Comparison of ENCODE assay signal across 11 cellular contexts in genomic region chr5:100790170-100790665, GRCh38.
DNase-seq lines count a peak whose midpoint lies in the region; ATAC-seq and TF ChIP-seq lines count a peak whose summit lies in the region.
"Had no signal": no experiment of that assay in that cellular context is flagged by ENCODE, and none has a peak within 500 bp of the region (broad histone marks: within the 10 kb centered on the region; RNA-seq: fewer than 3 reads in every experiment).

No MANE protein-coding gene starts in this region.

- peak; percentile 81 for ATAC-seq in GM21423 (IDR thresholded peaks at IDR 0.05; ENCODE audit: unreplicated experiment)

- H3K4me3 ChIP-seq in HUES64 (ENCODE audit: low read length) = 0 out of 2 replicates have a peak overlapping the region, but pooled peaks have one; percentile 6
- H3K4me3 ChIP-seq: heart left ventricle had no signal

- no peaks in the 10 kb centered on the region for H3K27me3 ChIP-seq in HUES64 (ENCODE audit: insufficient read depth, low read length)
- H3K27me3 ChIP-seq: heart left ventricle had no signal

- peak; percentile 27; the same call in 1 of the 2 replicates for TF ChIP-seq CTCF in C4-2B (conservative IDR thresholded peaks at IDR 0.05)

- no peak overlapping the region for H3K9ac ChIP-seq in HUES64 (ENCODE audit: low read depth, low read length)

- H3K9me3 ChIP-seq in HUES64 (ENCODE audit: insufficient read depth, low read depth, low read length) = peaks cover 13% of the 10 kb centered on the region; the same call in 1 of the 2 replicates

- DNase-seq in erythroblast (lab: John Stamatoyannopoulos, UW) (peak; percentile 18 to 36), NCI-H1105 treated with DMSO at 0.1 percent for 48 hours (lab: John Stamatoyannopoulos, UW) (no peak), NCI-H82 treated with DMSO at 0.1 percent for 48 hours (lab: John Stamatoyannopoulos, UW; ENCODE audit: unreplicated experiment) (no peak), NCI-H128 (lab: John Stamatoyannopoulos, UW; ENCODE audit: unreplicated experiment) (no peak)
- DNase-seq in stimulated activated CD4-positive, alpha-beta T cell treated with anti-CD3 and anti-CD28 coated beads, Interleukin-4, amount 100 ng/mL, for 24 hours = no peak
- DNase-seq: DMS53; heart left ventricle; stimulated activated CD8-positive, alpha-beta memory T cell treated with anti-CD3 and anti-CD28 coated beads, Interleukin-4, amount 100 ng/mL, for 48 hours had no signal

- no peaks in the 10 kb centered on the region for H3K36me3 ChIP-seq in HUES64 (ENCODE audit: insufficient read depth, low read length)
- H3K36me3 ChIP-seq: heart left ventricle had no signal

- no peak for TF ChIP-seq POLR2A in erythroblast (IDR thresholded peaks at IDR 0.05; ENCODE audit: low read length)

- WGBS in HUES64 = 35% methylated on average over 4 of the region's 4 CpGs

- H3K4me1 ChIP-seq in HUES64 (ENCODE audit: insufficient read depth, low read length) = peaks cover 17% of the 10 kb centered on the region

- H3K27ac ChIP-seq in C4-2B = no peak overlapping the region
- H3K27ac ChIP-seq in HUES64 (ENCODE audit: low read depth, low read length) = peak overlapping the region; percentile 51; the same call in 1 of the 2 replicates
- H3K27ac ChIP-seq: heart left ventricle had no signal

Comparison
In these comparisons a context has a peak if more than half of its experiments do, and no peak if none do; other contexts are left out.
1. DNase-seq: peak in erythroblast (2 of 2); none in NCI-H1105 treated with DMSO at 0.1 percent for 48 hours (single experiment), NCI-H82 treated with DMSO at 0.1 percent for 48 hours (single experiment), stimulated activated CD4-positive, alpha-beta T cell treated with anti-CD3 and anti-CD28 coated beads, Interleukin-4, amount 100 ng/mL, for 24 hours (single experiment) and NCI-H128 (single experiment).